8 cellular contexts compared by ENCODE assay signal in the genomic region with DNA sequence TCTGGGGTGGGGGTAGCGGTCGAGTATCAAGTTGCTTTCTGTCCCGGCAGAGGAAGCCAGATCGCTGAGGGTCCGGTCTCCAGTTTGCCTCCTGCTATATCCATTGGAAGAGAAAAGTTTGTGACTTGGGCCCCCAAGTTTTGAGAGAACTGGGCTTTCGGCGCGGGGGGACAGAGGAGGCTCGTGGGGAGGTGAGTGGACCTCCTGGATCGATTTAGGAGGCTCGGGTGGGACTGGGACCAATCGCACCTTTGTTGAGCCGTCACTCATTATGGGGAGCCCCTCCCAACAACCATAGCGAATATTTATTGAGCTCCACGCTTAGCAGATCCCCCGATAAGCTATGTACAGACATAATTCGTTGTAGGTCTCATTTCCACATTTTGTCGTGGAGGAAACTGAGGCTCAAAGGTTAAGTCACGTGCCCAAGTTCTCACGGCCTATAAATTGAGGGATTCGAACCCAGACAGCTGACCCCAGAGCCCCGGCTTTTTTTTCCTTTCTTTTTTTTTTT. TPM values are rescaled to one million over a fixed set of nuclear protein-coding genes. Genes with fewer than 3 reads are reported as not detected.
DNase-seq lines count a peak whose midpoint lies in the region; ATAC-seq and TF ChIP-seq lines count a peak whose summit lies in the region.

No MANE protein-coding gene starts in this region.

- no peak for DNase-seq in GM06990 (ENCODE audit: extremely low read depth, insufficient read length)
- peak; percentile 73 for DNase-seq in Karpas-422
- no peak for DNase-seq in naive thymus-derived CD4-positive, alpha-beta T cell
- no peak for DNase-seq in stimulated activated CD8-positive, alpha-beta memory T cell treated with anti-CD3 and anti-CD28 coated beads, Interleukin-4, amount 100 ng/mL, for 48 hours
- no peak for DNase-seq in SIG-M5 treated with dmso at 0.1 percent for 504 hours (lab: John Stamatoyannopoulos, UW; ENCODE audit: unreplicated experiment)

- H3K27me3 ChIP-seq in GM06990 (replicated peaks; ENCODE audit: control insufficient read depth, insufficient read depth, low read length) (no peaks in the 10 kb centered on the region), Karpas-422 (ENCODE audit: low read length) (no peaks in the 10 kb centered on the region)
- no peaks in the 10 kb centered on the region for H3K27me3 ChIP-seq in naive thymus-derived CD4-positive, alpha-beta T cell (ENCODE audit: control insufficient read depth in 2 of 2, insufficient read depth in 2 of 2, low read length in 2 of 2)

- no peaks in the 10 kb centered on the region for H4K20me1 ChIP-seq in Karpas-422 (ENCODE audit: insufficient read depth, low read depth, low read length)

- H3K36me3 ChIP-seq in GM06990 (ENCODE audit: control insufficient read depth, insufficient read depth, low read length) (peaks cover 8% of the 10 kb centered on the region), Karpas-422 (ENCODE audit: insufficient read depth, low read length) (peaks cover 14% of the 10 kb centered on the region)
- H3K36me3 ChIP-seq in naive thymus-derived CD4-positive, alpha-beta T cell (ENCODE audit: control insufficient read depth in 2 of 3, insufficient read depth in 3 of 3, low read length in 3 of 3), result peaks cover 0 to 30% (median 0%) of the 10 kb centered on the region in 3 experiments

- intact Hi-C loops in naive thymus-derived CD4-positive, alpha-beta T cell (cut with micrococcal nuclease), result loop anchor here (1.0 to 10.0 kb wide), 21 partner anchors 10 to 1636 kb away; a partner anchor contains a TSS

- H3K27me3 Mint-ChIP-seq in naive thymus-derived CD4-positive, alpha-beta T cell, result no peaks in the 10 kb centered on the region

- POLR2A ChIA-PET in naive thymus-derived CD4-positive, alpha-beta T cell (lab: Charles Lee), result interaction anchor here (0.6 to 6.5 kb wide), 6 partner anchors 10 to 1390 kb away, joined by 3 to 58 read pairs (median 3); a partner anchor contains a TSS

- no peaks in the 10 kb centered on the region for H3K9me3 ChIP-seq in Karpas-422 (ENCODE audit: low read length)
- no peaks in the 10 kb centered on the region for H3K9me3 ChIP-seq in naive thymus-derived CD4-positive, alpha-beta T cell (ENCODE audit: control insufficient read depth in 2 of 3, low read length in 3 of 3)

- peak overlapping the region; percentile 90 for H3K9ac ChIP-seq in Karpas-422 (ENCODE audit: low read length)

- H3K27ac ChIP-seq in Karpas-422 (ENCODE audit: low read length) (peak overlapping the region; percentile 65), cingulate gyrus (ENCODE audit: low read depth, low read length) (peak overlapping the region; percentile 81)
- H3K27ac ChIP-seq in naive thymus-derived CD4-positive, alpha-beta T cell (ENCODE audit: low read depth, low read length), result peak overlapping the region; percentile 100

- H3K27ac Mint-ChIP-seq in naive thymus-derived CD4-positive, alpha-beta T cell, result peak overlapping the region; percentile 99 to 100 (median 99)

- peaks cover 23 to 68% (median 45%) of the 10 kb centered on the region in 7 donors for H3K4me1 Mint-ChIP-seq in naive thymus-derived CD4-positive, alpha-beta T cell

- H3K79me2 ChIP-seq in Karpas-422 (ENCODE audit: low read length), result peaks cover 52% of the 10 kb centered on the region

- H3K4me3 ChIP-seq in GM06990 (replicated peaks; ENCODE audit: low read depth, low read length) (peak overlapping the region; percentile 88), Karpas-422 (ENCODE audit: low read length) (peak overlapping the region; percentile 76)
- peak overlapping the region; percentile 100 for H3K4me3 ChIP-seq in naive thymus-derived CD4-positive, alpha-beta T cell (ENCODE audit: low read length)

- ATAC-seq in naive thymus-derived CD4-positive, alpha-beta T cell, result no peak
- ATAC-seq in HG03521 (IDR thresholded peaks at IDR 0.05; ENCODE audit: unreplicated experiment) (no peak), GM18867 (IDR thresholded peaks at IDR 0.05; ENCODE audit: unreplicated experiment) (no peak)

- 0 out of 2 replicates have a peak overlapping the region, but pooled peaks have one; percentile 38 for H2AFZ ChIP-seq in Karpas-422 (ENCODE audit: low read length)

- peak overlapping the region; percentile 94 to 100 (median 98) for H3K4me3 Mint-ChIP-seq in naive thymus-derived CD4-positive, alpha-beta T cell

- no peaks in the 10 kb centered on the region for H3K9me2 ChIP-seq in Karpas-422 (replicated peaks; ENCODE audit: insufficient read depth, low read length)

- peaks cover 0 to 1% (median 0%) of the 10 kb centered on the region in 11 donors for H3K9me3 Mint-ChIP-seq in naive thymus-derived CD4-positive, alpha-beta T cell

- peaks cover 0 to 14% (median under 1%) of the 10 kb centered on the region in 5 donors for H3K36me3 Mint-ChIP-seq in naive thymus-derived CD4-positive, alpha-beta T cell

- TF ChIP-seq CTCF in GM06990 (IDR thresholded peaks at IDR 0.05; ENCODE audit: insufficient read depth, low read length, poor library complexity, severe bottlenecking), result no peak

- CTCF ChIA-PET in naive thymus-derived CD4-positive, alpha-beta T cell (lab: Charles Lee), result interaction anchor here (0.6 kb wide), 2 partner anchors 19 to 29 kb away, joined by 3 read pairs; no protein-coding TSS in a partner anchor

- peak overlapping the region; percentile 74 for H3K4me2 ChIP-seq in Karpas-422 (ENCODE audit: low read depth, low read length, poor library complexity, severe bottlenecking)

- peaks cover 26% of the 10 kb centered on the region for H3K4me1 ChIP-seq in Karpas-422 (ENCODE audit: low read length)
- H3K4me1 ChIP-seq in naive thymus-derived CD4-positive, alpha-beta T cell (ENCODE audit: control insufficient read depth in 2 of 2, insufficient read depth in 2 of 2, low read length in 2 of 2), result peaks cover 13 to 22% of the 10 kb centered on the region in 2 donors

RNA-seq across cellular contexts. Expression of a gene that starts 0.9 kb away (rescaled TPM):
- 170 and 176 TPM in 2 replicates for total RNA-seq in Karpas-422 (2014; rRNA removed; shearing (Covaris generic); ENCODE audit: low replicate concordance)
- total RNA-seq in naive thymus-derived CD4-positive, alpha-beta T cell, result 100 to 1,000 TPM in 1 of 5 experiments, 10 to 100 TPM in 4; 60.8 to 114 (median 74.9) TPM
- 10 to 100 TPM; 81.6 to 90.1 TPM for polyA plus RNA-seq in naive thymus-derived CD4-positive, alpha-beta T cell

RNA-seq across cellular contexts. Expression of a gene that starts 1.0 kb away (rescaled TPM):
- 6.6 and 12.3 TPM in 2 replicates for total RNA-seq in Karpas-422 (2014; rRNA removed; shearing (Covaris generic); ENCODE audit: low replicate concordance)
- 10 to 100 TPM; 22.6 to 48.2 (median 42.7) TPM for total RNA-seq in naive thymus-derived CD4-positive, alpha-beta T cell
- 10 to 100 TPM; 21.9 to 23.0 TPM for polyA plus RNA-seq in naive thymus-derived CD4-positive, alpha-beta T cell

RNA-seq across cellular contexts. Expression of a gene that starts 10.2 kb away (rescaled TPM):
- total RNA-seq in Karpas-422 (2014; rRNA removed; shearing (Covaris generic); ENCODE audit: low replicate concordance), result 6.9 and 21.4 TPM in 2 replicates
- 10 to 100 TPM; 13.8 to 33.4 (median 28.7) TPM for total RNA-seq in naive thymus-derived CD4-positive, alpha-beta T cell
- polyA plus RNA-seq in naive thymus-derived CD4-positive, alpha-beta T cell, result 10 to 100 TPM; 25.7 to 37.7 TPM

RNA-seq across cellular contexts. Expression of a gene that starts 18.8 kb away (rescaled TPM):
- not detected in 2 replicates for total RNA-seq in Karpas-422 (2014; rRNA removed; shearing (Covaris generic); ENCODE audit: low replicate concordance)
- under 1 TPM in 2 of 5 experiments, not detected in 3; 0.05 to 0.08 TPM for total RNA-seq in naive thymus-derived CD4-positive, alpha-beta T cell
- not detected for polyA plus RNA-seq in naive thymus-derived CD4-positive, alpha-beta T cell

RNA-seq across cellular contexts. Expression of a gene that starts 22.9 kb away (rescaled TPM):
- total RNA-seq in Karpas-422 (2014; rRNA removed; shearing (Covaris generic); ENCODE audit: low replicate concordance), result 395 and 679 TPM in 2 replicates
- total RNA-seq in naive thymus-derived CD4-positive, alpha-beta T cell, result 1 to 10 TPM; 3.0 to 6.4 (median 4.9) TPM
- under 1 TPM in 1 of 2 donors, not detected in 1; 0.27 TPM for polyA plus RNA-seq in naive thymus-derived CD4-positive, alpha-beta T cell
